2 cellular contexts compared by ENCODE assay signal in the genomic region with DNA sequence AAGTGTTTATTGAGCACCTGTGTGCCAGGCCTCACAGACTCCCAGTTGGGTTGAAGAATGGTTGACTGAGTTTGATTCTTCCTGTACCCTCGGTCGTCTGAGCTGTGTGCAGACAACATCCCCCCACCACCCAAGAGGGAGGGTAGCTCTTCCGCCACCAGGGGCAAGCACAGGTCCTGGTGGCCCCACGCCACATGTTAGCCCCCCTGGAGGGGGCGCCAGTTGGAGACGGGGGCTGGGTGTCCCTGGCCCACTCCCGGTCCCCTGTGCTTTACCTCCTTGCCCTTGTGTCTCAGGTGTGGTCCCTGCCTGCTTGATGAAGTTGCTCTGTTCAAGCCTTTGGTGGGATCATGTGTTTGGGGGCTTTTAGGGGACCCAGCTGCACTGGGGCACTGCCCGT.
TF ChIP-seq lines count a peak whose summit lies in the region.

No MANE protein-coding gene starts in this region.

TF ChIP-seq in HEK293T, 16 proteins besides CTCF, POLR2A, EP300 and RAD21:
- TF ChIP-seq FOXK2 (IDR thresholded peaks at IDR 0.05) (no peak), BHLHE40 (IDR thresholded peaks at IDR 0.05; ENCODE audit: borderline replicate concordance) (no peak), ZNF384 (IDR thresholded peaks at IDR 0.05) (no peak), HDGF (IDR thresholded peaks at IDR 0.05; ENCODE audit: borderline replicate concordance) (no peak), CTBP1 (IDR thresholded peaks at IDR 0.05; ENCODE audit: borderline replicate concordance) (no peak)

TF ChIP-seq in K562, 482 proteins besides CTCF, POLR2A, EP300 and RAD21:
- TF ChIP-seq, protein P1, sequence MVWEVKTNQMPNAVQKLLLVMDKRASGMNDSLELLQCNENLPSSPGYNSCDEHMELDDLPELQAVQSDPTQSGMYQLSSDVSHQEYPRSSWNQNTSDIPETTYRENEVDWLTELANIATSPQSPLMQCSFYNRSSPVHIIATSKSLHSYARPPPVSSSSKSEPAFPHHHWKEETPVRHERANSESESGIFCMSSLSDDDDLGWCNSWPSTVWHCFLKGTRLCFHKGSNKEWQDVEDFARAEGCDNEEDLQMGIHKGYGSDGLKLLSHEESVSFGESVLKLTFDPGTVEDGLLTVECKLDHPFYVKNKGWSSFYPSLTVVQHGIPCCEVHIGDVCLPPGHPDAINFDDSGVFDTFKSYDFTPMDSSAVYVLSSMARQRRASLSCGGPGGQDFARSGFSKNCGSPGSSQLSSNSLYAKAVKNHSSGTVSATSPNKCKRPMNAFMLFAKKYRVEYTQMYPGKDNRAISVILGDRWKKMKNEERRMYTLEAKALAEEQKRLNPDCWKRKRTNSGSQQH (CRISPR knock-in tag; IDR thresholded peaks at IDR 0.05), result no peak
- TF ChIP-seq PTBP1 (IDR thresholded peaks at IDR 0.05; ENCODE audit: low read depth, low read length), result no peak
- TF ChIP-seq NELFE (IDR thresholded peaks at IDR 0.05; ENCODE audit: insufficient read depth, insufficient read length), result no peak
- no peak for TF ChIP-seq FIP1L1 (IDR thresholded peaks at IDR 0.05; ENCODE audit: low read depth, low read length, poor library complexity, severe bottlenecking)
- peak; percentile 29 for TF ChIP-seq CTCFL (IDR thresholded peaks at IDR 0.05; ENCODE audit: borderline replicate concordance, insufficient read depth, low read depth, low read length, poor library complexity, severe bottlenecking)
- no peak for TF ChIP-seq NFATC3 (IDR thresholded peaks at IDR 0.05)
- 0 out of 2 replicates have a peak, but pooled peaks have one; percentile 22 for TF ChIP-seq ZBTB7A (IDR thresholded peaks at IDR 0.05; ENCODE audit: borderline replicate concordance, control insufficient read depth, low read depth, low read length)
- TF ChIP-seq ELF2 (CRISPR knock-in tag; IDR thresholded peaks at IDR 0.05), result no peak
- 0 out of 2 replicates have a peak, but pooled peaks have one; percentile 23 for TF ChIP-seq SUPT5H (IDR thresholded peaks at IDR 0.05)
- TF ChIP-seq, protein P2, sequence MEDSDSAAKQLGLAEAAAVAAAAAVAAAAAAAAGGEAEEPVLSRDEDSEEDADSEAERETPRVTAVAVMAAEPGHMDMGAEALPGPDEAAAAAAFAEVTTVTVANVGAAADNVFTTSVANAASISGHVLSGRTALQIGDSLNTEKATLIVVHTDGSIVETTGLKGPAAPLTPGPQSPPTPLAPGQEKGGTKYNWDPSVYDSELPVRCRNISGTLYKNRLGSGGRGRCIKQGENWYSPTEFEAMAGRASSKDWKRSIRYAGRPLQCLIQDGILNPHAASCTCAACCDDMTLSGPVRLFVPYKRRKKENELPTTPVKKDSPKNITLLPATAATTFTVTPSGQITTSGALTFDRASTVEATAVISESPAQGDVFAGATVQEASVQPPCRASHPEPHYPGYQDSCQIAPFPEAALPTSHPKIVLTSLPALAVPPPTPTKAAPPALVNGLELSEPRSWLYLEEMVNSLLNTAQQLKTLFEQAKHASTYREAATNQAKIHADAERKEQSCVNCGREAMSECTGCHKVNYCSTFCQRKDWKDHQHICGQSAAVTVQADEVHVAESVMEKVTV (CRISPR knock-in tag; IDR thresholded peaks at IDR 0.05), result no peak
- no peak for TF ChIP-seq CXXC5 (CRISPR knock-in tag; IDR thresholded peaks at IDR 0.05)
- no peak for TF ChIP-seq ZNF280A (IDR thresholded peaks at IDR 0.05; ENCODE audit: low read depth, partially characterized antibody)
